In genomic region chr4:84497835-84498202, GRCh38 we compare ENCODE assay signal across 12 cellular contexts. TPM values are rescaled to one million over a fixed set of nuclear protein-coding genes. Genes with fewer than 3 reads are reported as not detected.
DNase-seq lines count a peak whose midpoint lies in the region; ATAC-seq, FAIRE-seq and TF ChIP-seq lines count a peak whose summit lies in the region.
"Had no signal": no experiment of that assay in that cellular context is flagged by ENCODE, and none has a peak within 500 bp of the region (broad histone marks: within the 10 kb centered on the region; RNA-seq: fewer than 3 reads in every experiment).

No MANE protein-coding gene starts in this region.

- H3K79me1 ChIP-seq in mesenchymal stem cell (replicated peaks; ENCODE audit: low read length, poor library complexity, severe bottlenecking) = no peaks in the 10 kb centered on the region

- no peak overlapping the region for H4K8ac ChIP-seq in mesenchymal stem cell (ENCODE audit: low read length)

- H3K4ac ChIP-seq in mesenchymal stem cell (ENCODE audit: low read depth in 1 of 2, low read length in 2 of 2) = no peak overlapping the region

- WGBS in mesenchymal stem cell = 3% methylated on average over 18 of the region's 34 CpGs
- WGBS in thymus = 3% methylated on average over 34 of the region's 34 CpGs

- no peak overlapping the region for H4K91ac ChIP-seq in mesenchymal stem cell (ENCODE audit: low read length)

- no peak overlapping the region for H2BK120ac ChIP-seq in mesenchymal stem cell (ENCODE audit: low read depth, low read length)

- no peak overlapping the region for H2AFZ ChIP-seq in mesenchymal stem cell (ENCODE audit: low read depth, low read length)

- H3K36me3 ChIP-seq in mesenchymal stem cell (ENCODE audit: control insufficient read depth in 1 of 2, insufficient read depth in 2 of 2, low read depth in 1 of 2, low read length in 2 of 2) (no peaks in the 10 kb centered on the region), thymus (ENCODE audit: control insufficient read depth, insufficient read depth) (no peaks in the 10 kb centered on the region)

- peaks cover 78 to 97% of the 10 kb centered on the region in 2 experiments for H3K27me3 ChIP-seq in mesenchymal stem cell (ENCODE audit: control insufficient read depth in 1 of 2, insufficient read depth in 1 of 2, low read length in 2 of 2)
- peaks cover 76% of the 10 kb centered on the region for H3K27me3 ChIP-seq in thymus (ENCODE audit: control insufficient read depth, insufficient read depth)

- no peak overlapping the region for H2BK15ac ChIP-seq in mesenchymal stem cell (ENCODE audit: low read depth, poor library complexity, severe bottlenecking)

- H3K9me3 ChIP-seq in mesenchymal stem cell (ENCODE audit: control insufficient read depth, low read length) = no peaks in the 10 kb centered on the region
- H3K9me3 ChIP-seq in thymus (ENCODE audit: control insufficient read depth) = peaks cover 4% of the 10 kb centered on the region

- DNase-seq in activated CD4-positive, alpha-beta T cell treated with anti-CD3 and anti-CD28 coated beads for 36 hours = no peak
- no peak for DNase-seq in activated CD4-positive, alpha-beta T cell treated with anti-CD3 and anti-CD28 coated beads, Interleukin-2, amount 50 U/mL, for 48 hours
- DNase-seq in cardiac fibroblast (ENCODE audit: low read depth in 2 of 2) = no peak
- DNase-seq in mesenchymal stem cell = no peak
- DNase-seq in D721Med (ENCODE audit: insufficient read length, low spot score) = no peak
- DNase-seq in RKO (ENCODE audit: low spot score) = no peak

- H3K4me3 ChIP-seq in cardiac fibroblast (replicated peaks in 1 of 2; ENCODE audit: low read depth in 2 of 2, low read length in 2 of 2) (peak overlapping the region; percentile 34 to 36), mesenchymal stem cell (ENCODE audit: insufficient read depth in 1 of 2, low read depth in 1 of 2, low read length in 2 of 2) (peak overlapping the region; percentile 48 to 78), thymus (ENCODE audit: low read length) (peak overlapping the region; percentile 41)

- H2AK5ac ChIP-seq in mesenchymal stem cell (ENCODE audit: low read length, severe bottlenecking) = no peak overlapping the region

- peaks cover 83% of the 10 kb centered on the region for H3K27me3 Mint-ChIP-seq in activated CD4-positive, alpha-beta T cell treated with anti-CD3 and anti-CD28 coated beads for 36 hours

- H3K4me1 Mint-ChIP-seq in activated CD4-positive, alpha-beta T cell treated with anti-CD3 and anti-CD28 coated beads for 36 hours = peaks cover 22% of the 10 kb centered on the region

- intact Hi-C loops in activated CD4-positive, alpha-beta T cell treated with anti-CD3 and anti-CD28 coated beads for 36 hours (cut with DNase I, micrococcal nuclease) = no loop called here

- no peak overlapping the region for H3K18ac ChIP-seq in mesenchymal stem cell (ENCODE audit: low read depth in 1 of 2, low read length in 2 of 2)

- H3K27ac Mint-ChIP-seq in activated CD4-positive, alpha-beta T cell treated with anti-CD3 and anti-CD28 coated beads for 36 hours = no peak overlapping the region

- H2BK5ac ChIP-seq in mesenchymal stem cell (ENCODE audit: low read depth, low read length, poor library complexity, severe bottlenecking) = no peak overlapping the region

- no peak for ATAC-seq in activated CD4-positive, alpha-beta T cell treated with anti-CD3 and anti-CD28 coated beads for 36 hours
- no peak for ATAC-seq in GM19324 (IDR thresholded peaks at IDR 0.05; ENCODE audit: low FRiP score, unreplicated experiment)

- H3K4me3 Mint-ChIP-seq in activated CD4-positive, alpha-beta T cell treated with anti-CD3 and anti-CD28 coated beads for 36 hours = peak overlapping the region; percentile 72

- POLR2A ChIA-PET in activated CD4-positive, alpha-beta T cell treated with anti-CD3 and anti-CD28 coated beads for 36 hours (lab: Charles Lee) = no interaction called here

- no peak overlapping the region for H3K27ac ChIP-seq in mesenchymal stem cell (ENCODE audit: low read length, poor library complexity, severe bottlenecking)
- no peak overlapping the region for H3K27ac ChIP-seq in thymus (ENCODE audit: low read depth)

- peaks cover 6% of the 10 kb centered on the region for H3K36me3 Mint-ChIP-seq in activated CD4-positive, alpha-beta T cell treated with anti-CD3 and anti-CD28 coated beads for 36 hours (ENCODE audit: low read depth)

- TF ChIP-seq CTCF in cardiac fibroblast (IDR thresholded peaks at IDR 0.05; ENCODE audit: low read depth, low read length) = no peak
- no peak for TF ChIP-seq CTCF in D721Med (IDR thresholded peaks at IDR 0.05; ENCODE audit: insufficient read depth, missing control alignments)

- H2BK12ac ChIP-seq in mesenchymal stem cell (ENCODE audit: low read length in 2 of 2) = no peak overlapping the region

- H3K4me1 ChIP-seq in mesenchymal stem cell (ENCODE audit: control insufficient read depth, insufficient read depth, low read depth, low read length) (peaks cover 41% of the 10 kb centered on the region), thymus (ENCODE audit: control insufficient read depth, insufficient read depth, low read length) (peaks cover 6% of the 10 kb centered on the region)

- no peak overlapping the region for H3K14ac ChIP-seq in mesenchymal stem cell (ENCODE audit: low read length in 2 of 2)

- peak overlapping the region; percentile 6 for H3K9ac ChIP-seq in mesenchymal stem cell (ENCODE audit: low read length)

- CTCF ChIA-PET in activated CD4-positive, alpha-beta T cell treated with anti-CD3 and anti-CD28 coated beads for 36 hours (lab: Charles Lee) = interaction anchor here (0.6 to 0.7 kb wide), 2 partner anchors 15 to 397 kb away, joined by 3 read pairs; no protein-coding TSS in a partner anchor

- no peak for FAIRE-seq in D721Med (lab: Jason Lieb, UNC)
- FAIRE-seq: A204.1, GM18507, urothelium cell line had no signal

- H3K9me3 Mint-ChIP-seq in activated CD4-positive, alpha-beta T cell treated with anti-CD3 and anti-CD28 coated beads for 36 hours (ENCODE audit: low read depth) = peaks cover 2% of the 10 kb centered on the region

- H3K4me2 ChIP-seq in mesenchymal stem cell (ENCODE audit: low read length, poor library complexity, severe bottlenecking) = peak overlapping the region; percentile 91

- H3K23ac ChIP-seq in mesenchymal stem cell (ENCODE audit: low read length in 2 of 2) = peak overlapping the region in 1 of 2 experiments; percentile 48

RNA-seq across cellular contexts. Expression of gene NKX6-1, which starts 1.3 kb away (rescaled TPM):
- total RNA-seq in activated CD4-positive, alpha-beta T cell treated with anti-CD3 and anti-CD28 coated beads for 36 hours = not detected
- not detected for polyA plus RNA-seq in mesenchymal stem cell (2013, experiment 1 of 2)
- polyA plus RNA-seq in mesenchymal stem cell (2013, experiment 2 of 2) = not detected
- polyA plus RNA-seq in thymus = 0.07 TPM
- total RNA-seq: dermis blood vessel endothelial cell had no signal
